8 cellular contexts compared by ENCODE assay signal in the genomic region with DNA sequence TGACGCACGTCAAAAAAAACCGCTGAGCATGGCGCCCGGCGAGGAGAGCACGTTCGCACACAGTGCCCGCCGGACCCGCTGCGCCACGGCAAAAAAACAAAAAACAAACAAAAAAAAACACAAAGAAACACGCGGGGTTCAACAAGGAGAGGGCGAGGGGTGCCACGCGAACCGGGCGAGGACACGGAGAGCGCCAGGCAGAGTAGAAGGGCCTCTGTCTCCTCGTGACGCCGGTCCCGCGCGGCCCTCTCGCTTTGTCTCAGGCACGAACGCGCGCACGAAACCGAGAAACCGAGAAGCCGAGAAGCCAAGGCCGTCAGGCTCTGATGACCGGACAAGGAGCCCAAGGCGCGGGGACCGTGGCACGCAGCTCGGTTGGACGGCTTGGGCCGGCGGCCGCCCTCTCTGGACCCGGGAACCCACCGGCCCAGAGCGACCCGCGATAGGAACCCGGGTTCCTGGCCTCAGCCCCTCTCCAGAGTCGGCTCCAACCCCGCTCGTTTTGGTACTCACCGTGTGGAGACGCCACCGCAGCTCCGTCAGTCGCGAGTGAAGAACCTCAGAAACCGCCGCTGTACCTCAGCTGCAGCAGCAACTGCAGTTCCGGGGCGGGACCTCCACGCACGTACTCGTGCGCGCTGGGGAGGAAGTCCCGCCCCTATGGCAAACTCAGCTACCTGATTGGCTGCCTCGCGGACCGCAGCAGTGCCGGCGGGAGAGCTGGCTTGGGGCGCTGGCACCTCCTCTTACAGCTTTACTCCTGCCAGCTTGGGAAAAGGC.
DNase-seq lines count a peak whose midpoint lies in the region; ATAC-seq and TF ChIP-seq lines count a peak whose summit lies in the region.

A gene with protein sequence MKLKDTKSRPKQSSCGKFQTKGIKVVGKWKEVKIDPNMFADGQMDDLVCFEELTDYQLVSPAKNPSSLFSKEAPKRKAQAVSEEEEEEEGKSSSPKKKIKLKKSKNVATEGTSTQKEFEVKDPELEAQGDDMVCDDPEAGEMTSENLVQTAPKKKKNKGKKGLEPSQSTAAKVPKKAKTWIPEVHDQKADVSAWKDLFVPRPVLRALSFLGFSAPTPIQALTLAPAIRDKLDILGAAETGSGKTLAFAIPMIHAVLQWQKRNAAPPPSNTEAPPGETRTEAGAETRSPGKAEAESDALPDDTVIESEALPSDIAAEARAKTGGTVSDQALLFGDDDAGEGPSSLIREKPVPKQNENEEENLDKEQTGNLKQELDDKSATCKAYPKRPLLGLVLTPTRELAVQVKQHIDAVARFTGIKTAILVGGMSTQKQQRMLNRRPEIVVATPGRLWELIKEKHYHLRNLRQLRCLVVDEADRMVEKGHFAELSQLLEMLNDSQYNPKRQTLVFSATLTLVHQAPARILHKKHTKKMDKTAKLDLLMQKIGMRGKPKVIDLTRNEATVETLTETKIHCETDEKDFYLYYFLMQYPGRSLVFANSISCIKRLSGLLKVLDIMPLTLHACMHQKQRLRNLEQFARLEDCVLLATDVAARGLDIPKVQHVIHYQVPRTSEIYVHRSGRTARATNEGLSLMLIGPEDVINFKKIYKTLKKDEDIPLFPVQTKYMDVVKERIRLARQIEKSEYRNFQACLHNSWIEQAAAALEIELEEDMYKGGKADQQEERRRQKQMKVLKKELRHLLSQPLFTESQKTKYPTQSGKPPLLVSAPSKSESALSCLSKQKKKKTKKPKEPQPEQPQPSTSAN (minus strand): TSS at position 597 of the 780 bp plus-strand sequence. CDS start 1,460 bp downstream, outside the sequence.
A gene with protein sequence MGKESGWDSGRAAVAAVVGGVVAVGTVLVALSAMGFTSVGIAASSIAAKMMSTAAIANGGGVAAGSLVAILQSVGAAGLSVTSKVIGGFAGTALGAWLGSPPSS (plus strand): TSS at position 705 of the 780 bp plus-strand sequence. CDS start 15,628 bp downstream, outside the sequence.

- in situ Hi-C loops in GM18951 (cut with MboI; ENCODE audit: low sequenced_read_pairs, unreplicated experiment): no loop called here

- ATAC-seq in HG03196 (IDR thresholded peaks at IDR 0.05; ENCODE audit: unreplicated experiment): peak; percentile 98

- TF ChIP-seq POLR2A in GM18951 (IDR thresholded peaks at IDR 0.05; ENCODE audit: extremely low read depth, insufficient read depth, insufficient read length): peak; percentile 93

- DNase-seq in AG08395 (ENCODE audit: low spot score) (peak; percentile 99), NCI-H345 (lab: John Stamatoyannopoulos, UW) (peak; percentile 97), inferior parietal cortex (ENCODE audit: extremely low spot score) (peak; percentile 93)
- peak; percentile 91 to 96 (median 94) for DNase-seq in activated CD4-positive, CD25-positive, alpha-beta regulatory T cell (lab: John Stamatoyannopoulos, UW)
- DNase-seq in central memory CD4-positive, alpha-beta T cell: peak; percentile 97
- peak; percentile 94 to 96 for DNase-seq in stimulated activated CD4-positive, alpha-beta T cell treated with anti-CD3 and anti-CD28 coated beads, Interleukin-12 subunit alpha, Interleukin-12 subunit beta, amount 100 ng/mL, for 24 hours (ENCODE audit: low read depth in 2 of 2)

Comparison
In these comparisons a context has a peak if more than half of its experiments do, and no peak if none do; other contexts are left out.
1. Peak in every context shown above with its lines: DNase-seq and ATAC-seq.